15 cellular contexts compared by ENCODE assay signal in genomic region chr21:34800797-34801518, GRCh38.
A peak's percentile ranks its signal among the peaks of the same experiment; 100 is the strongest.
DNase-seq lines count a peak whose midpoint lies in the region; ATAC-seq and TF ChIP-seq lines count a peak whose summit lies in the region.
"Had no signal": no experiment of that assay in that cellular context is flagged by ENCODE, and none has a peak within 500 bp of the region (broad histone marks: within the 10 kb centered on the region; RNA-seq: fewer than 3 reads in every experiment).

No MANE protein-coding gene starts in this region.

- no peak for TF ChIP-seq CTCF in AG04449 (IDR thresholded peaks at IDR 0.05; ENCODE audit: insufficient read depth, low read length, missing control alignments)
- no peak for TF ChIP-seq CTCF in HCT116 (IDR thresholded peaks at IDR 0.05 in 2 of 3, conservative IDR thresholded peaks at IDR 0.05 in 1 of 3; ENCODE audit: borderline replicate concordance in 1 of 3, insufficient read depth in 1 of 3, low read depth in 2 of 3, low read length in 2 of 3)
- TF ChIP-seq CTCF in mesothelial cell of epicardium (IDR thresholded peaks at IDR 0.05; ENCODE audit: unreplicated experiment) = no peak
- TF ChIP-seq CTCF in glutamatergic neuron (IDR thresholded peaks at IDR 0.05; ENCODE audit: partially characterized antibody, unreplicated experiment) = no peak
- no peak for TF ChIP-seq CTCF in spleen (IDR thresholded peaks at IDR 0.05 in 8 of 11, conservative IDR thresholded peaks at IDR 0.05 in 3 of 11)

- H3K36me3 Mint-ChIP-seq in mesothelial cell of epicardium (peaks cover 36% of the 10 kb centered on the region), glutamatergic neuron (ENCODE audit: unreplicated experiment) (peaks cover 5% of the 10 kb centered on the region)

- ATAC-seq in HCT116 = no peak

- H3K4me3 ChIP-seq in AG04449 (ENCODE audit: low read depth, low read length) (no peak overlapping the region), HCT116 (replicated peaks in 1 of 2; ENCODE audit: low read depth in 1 of 2, low read length in 2 of 2) (no peak overlapping the region), spleen (no peak overlapping the region)
- H3K4me3 ChIP-seq: BLaER1, dorsolateral prefrontal cortex had no signal

- H3K4me3 Mint-ChIP-seq in mesothelial cell of epicardium = no peak overlapping the region
- no peak overlapping the region for H3K4me3 Mint-ChIP-seq in glutamatergic neuron (ENCODE audit: unreplicated experiment)
- H3K4me3 Mint-ChIP-seq: activated naive CD8-positive, alpha-beta T cell treated with anti-CD3 and anti-CD28 coated beads for 36 hours had no signal

- peak overlapping the region; percentile 54 for H3K4me2 ChIP-seq in HCT116 (ENCODE audit: low read length)
- H3K4me2 ChIP-seq: BLaER1 had no signal

- peaks cover 53% of the 10 kb centered on the region for H3K4me1 Mint-ChIP-seq in mesothelial cell of epicardium
- no peaks in the 10 kb centered on the region for H3K4me1 Mint-ChIP-seq in glutamatergic neuron (ENCODE audit: low read depth, unreplicated experiment)

- H3K27ac ChIP-seq in HCT116 (ENCODE audit: low read depth, low read length) (no peak overlapping the region), epithelial cell of prostate (peak overlapping the region; percentile 100), spleen (no peak overlapping the region)
- H3K27ac ChIP-seq: BLaER1, dorsolateral prefrontal cortex had no signal

- RAD21 ChIA-PET in HCT116 (lab: Charles Lee; ENCODE audit: low non-redundant PET in 1 of 2, low total read pairs in 2 of 2, uncharacterized antibody in 2 of 2, unreplicated experiment in 2 of 2) = no interaction called here

- no peak for TF ChIP-seq POLR2A in HCT116 (IDR thresholded peaks at IDR 0.05; ENCODE audit: borderline replicate concordance, extremely low read depth, insufficient read depth, insufficient read length)
- no peak for TF ChIP-seq POLR2A in spleen (IDR thresholded peaks at IDR 0.05)

- H3K27me3 Mint-ChIP-seq in mesothelial cell of epicardium (ENCODE audit: low read depth) = no peaks in the 10 kb centered on the region
- no peaks in the 10 kb centered on the region for H3K27me3 Mint-ChIP-seq in glutamatergic neuron (ENCODE audit: unreplicated experiment)
- H3K27me3 Mint-ChIP-seq: activated naive CD8-positive, alpha-beta T cell treated with anti-CD3 and anti-CD28 coated beads for 36 hours had no signal

- H3K4me1 ChIP-seq in HCT116 (ENCODE audit: control insufficient read depth in 1 of 2, insufficient read depth in 2 of 2, low read length in 2 of 2) (peaks cover 61 to 80% of the 10 kb centered on the region in 2 experiments), spleen (peaks cover 0 to 47% (median 18%) of the 10 kb centered on the region in 6 donors)

- TF ChIP-seq RAD21 in HCT116 (IDR thresholded peaks at IDR 0.05; ENCODE audit: low read depth) = no peak

- WGBS in spleen, 5 donors = 77 to 82% (median 79%) methylated on average over 7 of the region's 7 CpGs

- no peaks in the 10 kb centered on the region for H3K27me3 ChIP-seq in HCT116 (ENCODE audit: insufficient read depth, low read length)
- no peaks in the 10 kb centered on the region for H3K27me3 ChIP-seq in spleen (replicated peaks in 1 of 7)
- H3K27me3 ChIP-seq: BLaER1, dorsolateral prefrontal cortex had no signal

- H3K36me3 ChIP-seq in HCT116 (ENCODE audit: control insufficient read depth in 1 of 2, insufficient read depth in 2 of 2, low read length in 2 of 2) (peaks cover 4 to 19% of the 10 kb centered on the region in 2 experiments), spleen (peaks cover 0 to 62% (median 36%) of the 10 kb centered on the region in 6 donors)

- H3K9ac ChIP-seq in HCT116 (ENCODE audit: low read length) = no peak overlapping the region
- H3K9ac ChIP-seq: BLaER1 had no signal

- no peaks in the 10 kb centered on the region for H3K9me2 ChIP-seq in HCT116 (ENCODE audit: insufficient read depth)

- POLR2A ChIA-PET in AG04449 (lab: Yijun Ruan, JAX) = no interaction called here
- POLR2A ChIA-PET in HCT116 (lab: Charles Lee) = no interaction called here

- no peaks in the 10 kb centered on the region for H4K20me1 ChIP-seq in HCT116 (ENCODE audit: insufficient read depth)

- intact Hi-C loops in HCT116 (cut with micrococcal nuclease) (loop anchor here (2.0 to 5.0 kb wide), 2 partner anchors 88 to 1041 kb away; no protein-coding TSS in a partner anchor), spleen (cut with DNase I; ENCODE audit: low total_unique reads) (no loop called here)

- peak overlapping the region; percentile 47 for H3K27ac Mint-ChIP-seq in mesothelial cell of epicardium
- no peak overlapping the region for H3K27ac Mint-ChIP-seq in glutamatergic neuron (ENCODE audit: unreplicated experiment)

- no peak overlapping the region for H2AFZ ChIP-seq in HCT116 (ENCODE audit: low read depth, low read length, poor library complexity, severe bottlenecking)

- peaks cover 3 to 4% of the 10 kb centered on the region in 2 experiments; a peak in 2 of 4 replicates for H3K9me3 ChIP-seq in HCT116 (ENCODE audit: control insufficient read depth in 1 of 2, insufficient read depth in 1 of 2, low read depth in 1 of 2, low read length in 2 of 2)
- H3K9me3 ChIP-seq in spleen = no peaks in the 10 kb centered on the region
- H3K9me3 ChIP-seq: BLaER1 had no signal

- CTCF ChIA-PET in AG04449 (lab: Yijun Ruan, JAX) = no interaction called here
- CTCF ChIA-PET in HCT116 (lab: Charles Lee) = interaction anchor here (1.3 kb wide), 1 partner anchor 89 kb away, joined by 3 read pairs; no protein-coding TSS in a partner anchor

- H3K79me2 ChIP-seq in HCT116 (ENCODE audit: insufficient read depth, low read length) = peaks cover 12% of the 10 kb centered on the region

- BruUV-seq in HCT116 (replicated peaks; lab: Mats Ljungman, UMichigan) = no TSS peak

- DNase-seq in AG04449 (ENCODE audit: low read depth, low spot score) = peak; percentile 19
- no peak for DNase-seq in HCT116 (ENCODE audit: low read depth, low spot score)
- DNase-seq in epithelial cell of prostate (ENCODE audit: low read depth, low spot score) = peak; percentile 64
- DNase-seq in mesothelial cell of epicardium (ENCODE audit: low spot score in 2 of 2, unreplicated experiment in 2 of 2) = no peak
- no peak for DNase-seq in mesenteric fat pad (ENCODE audit: low spot score)
- DNase-seq in glutamatergic neuron = no peak
- no peak for DNase-seq in spleen
- DNase-seq in anterior cingulate cortex (lab: John Stamatoyannopoulos, UW) = no peak
- DNase-seq: activated naive CD8-positive, alpha-beta T cell treated with anti-CD3 and anti-CD28 coated beads for 36 hours; dorsolateral prefrontal cortex; NCI-H1048; NCI-H510A; RPMI8226; T1000 had no signal

- H3K9me3 Mint-ChIP-seq in mesothelial cell of epicardium = peaks cover 18% of the 10 kb centered on the region
- H3K9me3 Mint-ChIP-seq in glutamatergic neuron (ENCODE audit: unreplicated experiment) = no peaks in the 10 kb centered on the region

TF ChIP-seq in HCT116, 20 proteins besides CTCF, POLR2A, EP300 and RAD21 (continues in another document):
- TF ChIP-seq TCF7L2 (IDR thresholded peaks at IDR 0.05; ENCODE audit: borderline replicate concordance, extremely low read depth, insufficient read depth, insufficient read length) = no peak
- TF ChIP-seq ELF1 (IDR thresholded peaks at IDR 0.05; ENCODE audit: borderline replicate concordance, low read depth) = no peak
- no peak for TF ChIP-seq ZNF274 (IDR thresholded peaks at IDR 0.05; ENCODE audit: low read depth, low read length)
- TF ChIP-seq SIN3A (IDR thresholded peaks at IDR 0.05; ENCODE audit: low read depth) = no peak
- no peak for TF ChIP-seq ZFX (IDR thresholded peaks at IDR 0.05)
- TF ChIP-seq YY1 (IDR thresholded peaks at IDR 0.05; ENCODE audit: extremely low read depth, insufficient replicate concordance, low read depth, low read length) = no peak
- TF ChIP-seq EZH2 (IDR thresholded peaks at IDR 0.05) = no peak
- TF ChIP-seq POLR2AphosphoS5 (IDR thresholded peaks at IDR 0.05; ENCODE audit: low read depth, low read length) = no peak
- no peak for TF ChIP-seq CBX3 (IDR thresholded peaks at IDR 0.05; ENCODE audit: low read depth)
- TF ChIP-seq, protein P1, sequence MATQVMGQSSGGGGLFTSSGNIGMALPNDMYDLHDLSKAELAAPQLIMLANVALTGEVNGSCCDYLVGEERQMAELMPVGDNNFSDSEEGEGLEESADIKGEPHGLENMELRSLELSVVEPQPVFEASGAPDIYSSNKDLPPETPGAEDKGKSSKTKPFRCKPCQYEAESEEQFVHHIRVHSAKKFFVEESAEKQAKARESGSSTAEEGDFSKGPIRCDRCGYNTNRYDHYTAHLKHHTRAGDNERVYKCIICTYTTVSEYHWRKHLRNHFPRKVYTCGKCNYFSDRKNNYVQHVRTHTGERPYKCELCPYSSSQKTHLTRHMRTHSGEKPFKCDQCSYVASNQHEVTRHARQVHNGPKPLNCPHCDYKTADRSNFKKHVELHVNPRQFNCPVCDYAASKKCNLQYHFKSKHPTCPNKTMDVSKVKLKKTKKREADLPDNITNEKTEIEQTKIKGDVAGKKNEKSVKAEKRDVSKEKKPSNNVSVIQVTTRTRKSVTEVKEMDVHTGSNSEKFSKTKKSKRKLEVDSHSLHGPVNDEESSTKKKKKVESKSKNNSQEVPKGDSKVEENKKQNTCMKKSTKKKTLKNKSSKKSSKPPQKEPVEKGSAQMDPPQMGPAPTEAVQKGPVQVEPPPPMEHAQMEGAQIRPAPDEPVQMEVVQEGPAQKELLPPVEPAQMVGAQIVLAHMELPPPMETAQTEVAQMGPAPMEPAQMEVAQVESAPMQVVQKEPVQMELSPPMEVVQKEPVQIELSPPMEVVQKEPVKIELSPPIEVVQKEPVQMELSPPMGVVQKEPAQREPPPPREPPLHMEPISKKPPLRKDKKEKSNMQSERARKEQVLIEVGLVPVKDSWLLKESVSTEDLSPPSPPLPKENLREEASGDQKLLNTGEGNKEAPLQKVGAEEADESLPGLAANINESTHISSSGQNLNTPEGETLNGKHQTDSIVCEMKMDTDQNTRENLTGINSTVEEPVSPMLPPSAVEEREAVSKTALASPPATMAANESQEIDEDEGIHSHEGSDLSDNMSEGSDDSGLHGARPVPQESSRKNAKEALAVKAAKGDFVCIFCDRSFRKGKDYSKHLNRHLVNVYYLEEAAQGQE (IDR thresholded peaks at IDR 0.05; ENCODE audit: low read depth) = no peak
- no peak for TF ChIP-seq EZH2phosphoT487 (IDR thresholded peaks at IDR 0.05; ENCODE audit: borderline replicate concordance)
- no peak for TF ChIP-seq ATF3 (IDR thresholded peaks at IDR 0.05)
- no peak for TF ChIP-seq JUND (IDR thresholded peaks at IDR 0.05)
- no peak for TF ChIP-seq FOSL1 (IDR thresholded peaks at IDR 0.05; ENCODE audit: low read depth)

Comparison
In these comparisons a context has a peak if more than half of its experiments do, and no peak if none do; other contexts are left out.
1. DNase-seq: peak in AG04449 (single experiment) and epithelial cell of prostate (single experiment); none in HCT116 (single experiment), mesothelial cell of epicardium (0 of 2), mesenteric fat pad (single experiment), glutamatergic neuron (single experiment), spleen (single experiment) and anterior cingulate cortex (0 of 58).